In the genomic region with DNA sequence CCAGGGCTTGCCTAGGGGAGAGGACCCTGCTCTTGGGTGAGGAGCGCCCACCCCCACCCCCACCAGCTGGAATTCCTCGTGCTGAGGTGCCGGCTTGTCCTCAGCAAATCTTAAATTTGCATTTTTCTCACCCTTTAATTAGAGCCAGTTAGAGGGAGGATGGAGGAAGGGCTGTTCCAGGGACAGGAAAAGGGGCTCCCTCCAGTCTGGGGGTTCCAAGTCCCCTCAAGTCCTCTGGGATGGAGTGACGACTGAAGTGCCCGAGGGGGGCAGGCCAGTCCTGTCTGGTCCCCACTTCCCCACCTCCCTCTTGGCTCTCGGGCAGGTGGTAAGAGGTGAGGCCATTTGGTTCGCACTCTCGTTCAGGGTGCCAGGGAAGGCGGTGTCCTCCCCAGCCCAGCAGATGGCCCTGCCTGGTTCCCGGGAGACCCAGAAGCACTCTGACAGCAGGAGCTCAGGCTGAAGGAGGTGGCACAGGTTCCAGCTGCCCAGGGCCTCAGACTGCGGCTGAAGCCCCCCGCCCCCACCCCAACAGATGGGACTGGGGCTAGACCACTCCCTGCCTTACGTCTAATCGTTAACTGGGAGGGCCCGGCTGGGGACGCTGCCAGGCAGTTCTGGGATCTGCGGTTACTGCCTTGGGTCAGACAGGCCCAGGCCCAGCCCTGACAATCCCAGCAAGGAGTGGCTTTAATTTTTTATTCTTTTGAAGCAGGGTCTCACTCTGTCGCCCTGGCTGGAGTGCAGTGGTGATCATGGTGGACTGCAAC, we compare ENCODE assay signal across 1 cellular context.
TF ChIP-seq lines count a peak whose summit lies in the region.

No MANE protein-coding gene starts in this region.

TF ChIP-seq in GM12878, 131 proteins besides CTCF, POLR2A, EP300 and RAD21:
- TF ChIP-seq MAX (IDR thresholded peaks at IDR 0.05; ENCODE audit: low read depth, low read length) (no peak), ZNF687 (IDR thresholded peaks at IDR 0.05) (no peak), IRF4 (IDR thresholded peaks at IDR 0.05; ENCODE audit: low read depth, low read length) (no peak), TARDBP (IDR thresholded peaks at IDR 0.05; ENCODE audit: borderline replicate concordance) (no peak), JUND (IDR thresholded peaks at IDR 0.05; ENCODE audit: low read depth, low read length) (no peak), FOXK2 (IDR thresholded peaks at IDR 0.05) (no peak), RB1 (IDR thresholded peaks at IDR 0.05; ENCODE audit: borderline replicate concordance) (no peak), ASH2L (IDR thresholded peaks at IDR 0.05; ENCODE audit: borderline replicate concordance, low read depth) (no peak), POLR2AphosphoS5 (IDR thresholded peaks at IDR 0.05; ENCODE audit: low read length) (no peak), WRNIP1 (IDR thresholded peaks at IDR 0.05; ENCODE audit: borderline replicate concordance, low read depth, low read length) (no peak), MTA2 (IDR thresholded peaks at IDR 0.05; ENCODE audit: low read depth) (no peak), IRF3 (IDR thresholded peaks at IDR 0.05) (no peak), ELK1 (IDR thresholded peaks at IDR 0.05; ENCODE audit: low read depth, low read length) (no peak), HDGF (IDR thresholded peaks at IDR 0.05) (no peak), TCF3 (IDR thresholded peaks at IDR 0.05; ENCODE audit: borderline replicate concordance, insufficient read depth, low read depth, low read length) (no peak)
- TF ChIP-seq, protein P1, sequence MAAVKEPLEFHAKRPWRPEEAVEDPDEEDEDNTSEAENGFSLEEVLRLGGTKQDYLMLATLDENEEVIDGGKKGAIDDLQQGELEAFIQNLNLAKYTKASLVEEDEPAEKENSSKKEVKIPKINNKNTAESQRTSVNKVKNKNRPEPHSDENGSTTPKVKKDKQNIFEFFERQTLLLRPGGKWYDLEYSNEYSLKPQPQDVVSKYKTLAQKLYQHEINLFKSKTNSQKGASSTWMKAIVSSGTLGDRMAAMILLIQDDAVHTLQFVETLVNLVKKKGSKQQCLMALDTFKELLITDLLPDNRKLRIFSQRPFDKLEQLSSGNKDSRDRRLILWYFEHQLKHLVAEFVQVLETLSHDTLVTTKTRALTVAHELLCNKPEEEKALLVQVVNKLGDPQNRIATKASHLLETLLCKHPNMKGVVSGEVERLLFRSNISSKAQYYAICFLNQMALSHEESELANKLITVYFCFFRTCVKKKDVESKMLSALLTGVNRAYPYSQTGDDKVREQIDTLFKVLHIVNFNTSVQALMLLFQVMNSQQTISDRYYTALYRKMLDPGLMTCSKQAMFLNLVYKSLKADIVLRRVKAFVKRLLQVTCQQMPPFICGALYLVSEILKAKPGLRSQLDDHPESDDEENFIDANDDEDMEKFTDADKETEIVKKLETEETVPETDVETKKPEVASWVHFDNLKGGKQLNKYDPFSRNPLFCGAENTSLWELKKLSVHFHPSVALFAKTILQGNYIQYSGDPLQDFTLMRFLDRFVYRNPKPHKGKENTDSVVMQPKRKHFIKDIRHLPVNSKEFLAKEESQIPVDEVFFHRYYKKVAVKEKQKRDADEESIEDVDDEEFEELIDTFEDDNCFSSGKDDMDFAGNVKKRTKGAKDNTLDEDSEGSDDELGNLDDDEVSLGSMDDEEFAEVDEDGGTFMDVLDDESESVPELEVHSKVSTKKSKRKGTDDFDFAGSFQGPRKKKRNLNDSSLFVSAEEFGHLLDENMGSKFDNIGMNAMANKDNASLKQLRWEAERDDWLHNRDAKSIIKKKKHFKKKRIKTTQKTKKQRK (IDR thresholded peaks at IDR 0.05; ENCODE audit: low read depth, low read length): no peak
- TF ChIP-seq, protein P2, sequence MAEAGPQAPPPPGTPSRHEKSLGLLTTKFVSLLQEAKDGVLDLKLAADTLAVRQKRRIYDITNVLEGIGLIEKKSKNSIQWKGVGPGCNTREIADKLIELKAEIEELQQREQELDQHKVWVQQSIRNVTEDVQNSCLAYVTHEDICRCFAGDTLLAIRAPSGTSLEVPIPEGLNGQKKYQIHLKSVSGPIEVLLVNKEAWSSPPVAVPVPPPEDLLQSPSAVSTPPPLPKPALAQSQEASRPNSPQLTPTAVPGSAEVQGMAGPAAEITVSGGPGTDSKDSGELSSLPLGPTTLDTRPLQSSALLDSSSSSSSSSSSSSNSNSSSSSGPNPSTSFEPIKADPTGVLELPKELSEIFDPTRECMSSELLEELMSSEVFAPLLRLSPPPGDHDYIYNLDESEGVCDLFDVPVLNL (IDR thresholded peaks at IDR 0.05; ENCODE audit: low read depth, low read length): no peak
- TF ChIP-seq, protein P3, sequence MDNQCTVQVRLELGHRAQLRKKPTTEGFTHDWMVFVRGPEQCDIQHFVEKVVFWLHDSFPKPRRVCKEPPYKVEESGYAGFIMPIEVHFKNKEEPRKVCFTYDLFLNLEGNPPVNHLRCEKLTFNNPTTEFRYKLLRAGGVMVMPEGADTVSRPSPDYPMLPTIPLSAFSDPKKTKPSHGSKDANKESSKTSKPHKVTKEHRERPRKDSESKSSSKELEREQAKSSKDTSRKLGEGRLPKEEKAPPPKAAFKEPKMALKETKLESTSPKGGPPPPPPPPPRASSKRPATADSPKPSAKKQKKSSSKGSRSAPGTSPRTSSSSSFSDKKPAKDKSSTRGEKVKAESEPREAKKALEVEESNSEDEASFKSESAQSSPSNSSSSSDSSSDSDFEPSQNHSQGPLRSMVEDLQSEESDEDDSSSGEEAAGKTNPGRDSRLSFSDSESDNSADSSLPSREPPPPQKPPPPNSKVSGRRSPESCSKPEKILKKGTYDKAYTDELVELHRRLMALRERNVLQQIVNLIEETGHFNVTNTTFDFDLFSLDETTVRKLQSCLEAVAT (IDR thresholded peaks at IDR 0.05): no peak
